18 cellular contexts compared by ENCODE assay signal in the genomic region with DNA sequence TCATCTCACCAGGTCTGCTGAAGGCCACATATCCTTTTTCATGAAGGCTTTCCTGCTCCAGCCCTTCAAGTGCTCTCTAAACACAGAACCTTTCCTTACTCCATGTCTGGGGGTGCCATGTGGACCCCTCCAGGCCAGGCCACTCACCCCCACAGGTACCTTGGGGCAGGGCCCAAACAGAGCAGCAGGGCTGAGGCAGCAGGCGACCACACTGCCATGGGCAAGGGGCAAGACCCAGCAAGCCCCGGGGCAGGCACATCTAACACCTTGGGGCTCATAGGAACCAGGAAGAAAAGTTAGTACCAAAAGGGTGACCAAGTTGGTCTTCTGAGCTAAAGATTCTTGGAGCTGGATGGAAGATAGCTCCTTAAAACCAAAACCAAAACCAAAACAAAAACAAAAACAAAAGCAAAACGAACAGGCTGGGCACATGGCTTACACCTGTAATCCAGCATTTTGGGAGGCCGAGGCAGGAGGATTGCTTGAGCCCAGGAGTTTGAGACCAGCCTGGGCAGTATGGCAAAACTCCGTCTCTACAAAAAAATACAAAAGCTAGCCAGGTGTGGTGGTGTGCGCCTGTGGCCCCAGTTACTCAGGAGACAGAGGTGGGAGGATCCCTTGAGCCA.
DNase-seq lines count a peak whose midpoint lies in the region; ATAC-seq, FAIRE-seq and TF ChIP-seq lines count a peak whose summit lies in the region.
"Had no signal": no experiment of that assay in that cellular context is flagged by ENCODE, and none has a peak within 500 bp of the region (broad histone marks: within the 10 kb centered on the region; RNA-seq: fewer than 3 reads in every experiment).

No MANE protein-coding gene starts in this region.

- TF ChIP-seq EP300 in HepG2 (IDR thresholded peaks at IDR 0.05; ENCODE audit: low read depth in 2 of 2, low read length in 2 of 2), result no peak
- no peak for TF ChIP-seq EP300 in HepG2 (CRISPR knock-in tag; IDR thresholded peaks at IDR 0.05; ENCODE audit: borderline replicate concordance)

- no peaks in the 10 kb centered on the region for H3K23me2 ChIP-seq in H9 (ENCODE audit: insufficient read length, low read depth, low read length, poor library complexity, severe bottlenecking)

- no peak for TF ChIP-seq POLR2A in HepG2 (IDR thresholded peaks at IDR 0.05; ENCODE audit: insufficient read depth in 1 of 2, low read depth in 2 of 2, low read length in 2 of 2)

- no TSS peak for BruUV-seq in HepG2 (replicated peaks; lab: Mats Ljungman, UMichigan)

- ATAC-seq in naive thymus-derived CD8-positive, alpha-beta T cell, result no peak
- ATAC-seq in HepG2, result no peak
- ATAC-seq: activated CD4-positive, alpha-beta T cell treated with anti-CD3 and anti-CD28 coated beads for 36 hours had no signal

- H3K4me1 ChIP-seq in H9 (ENCODE audit: insufficient read depth, low read length), result no peaks in the 10 kb centered on the region
- peaks cover 17% of the 10 kb centered on the region for H3K4me1 ChIP-seq in HepG2 (ENCODE audit: insufficient read depth, low read length)
- no peaks in the 10 kb centered on the region for H3K4me1 ChIP-seq in HAP-1
- H3K4me1 ChIP-seq: Caco-2 had no signal

- no peak overlapping the region for H3K4me3 Mint-ChIP-seq in T-helper 2 cell treated with Interferon-gamma antibody and Interleukin-4, amounts not matched to agents 5 μg/mL and 100 μg/mL, for 36 hours
- no peak overlapping the region for H3K4me3 Mint-ChIP-seq in H9
- H3K4me3 Mint-ChIP-seq in activated T-helper 2 cell treated with anti-CD3 and anti-CD28 coated beads, Interferon-gamma antibody, Interleukin-2, Interleukin-4, amounts not matched to agents 10 μg/mL and 5 μg/mL and 100 μg/mL, durations not matched to agents 14 hours and 24 hours and 36 hours (ENCODE audit: low read depth), result no peak overlapping the region
- H3K4me3 Mint-ChIP-seq in naive thymus-derived CD8-positive, alpha-beta T cell, result no peak overlapping the region
- H3K4me3 Mint-ChIP-seq: activated CD4-positive, alpha-beta T cell treated with anti-CD3 and anti-CD28 coated beads for 36 hours; brain had no signal

- H3K9me3 ChIP-seq in H9 (ENCODE audit: control insufficient read depth, low read depth, low read length) (no peaks in the 10 kb centered on the region), HepG2 (ENCODE audit: low read length) (no peaks in the 10 kb centered on the region), HAP-1 (no peaks in the 10 kb centered on the region)
- H3K9me3 ChIP-seq: Caco-2, left lung, right atrium auricular region, uterus had no signal

- H3K18ac ChIP-seq in H9 (ENCODE audit: insufficient read length, low read depth, low read length), result no peak overlapping the region

- H2BK15ac ChIP-seq in H9 (ENCODE audit: low read depth, low read length), result no peak overlapping the region

- H4K8ac ChIP-seq in H9 (replicated peaks; ENCODE audit: insufficient read length, low read depth, low read length), result no peak overlapping the region

- H3K27ac ChIP-seq in H9 (ENCODE audit: insufficient read length, low read depth, low read length) (no peak overlapping the region), HepG2 (ENCODE audit: extremely low read length, insufficient read depth, low read length) (no peak overlapping the region)
- H3K27ac ChIP-seq: 22Rv1, left lung, right atrium auricular region, uterus had no signal

- DNase-seq in T-helper 2 cell treated with Interferon-gamma antibody and Interleukin-4, amounts not matched to agents 5 μg/mL and 100 μg/mL, for 36 hours (ENCODE audit: low spot score), result no peak
- DNase-seq in T-helper 2 cell, result no peak
- DNase-seq in H9, result no peak
- DNase-seq in activated T-helper 2 cell treated with anti-CD3 and anti-CD28 coated beads, Interferon-gamma antibody, Interleukin-2, Interleukin-4, amounts not matched to agents 10 μg/mL and 5 μg/mL and 100 μg/mL, durations not matched to agents 14 hours and 24 hours and 36 hours (ENCODE audit: low spot score), result no peak
- DNase-seq in naive thymus-derived CD8-positive, alpha-beta T cell, result no peak
- no peak for DNase-seq in HepG2 (ENCODE audit: low spot score)
- DNase-seq in HAP-1 (ENCODE audit: low spot score in 2 of 2), result no peak
- DNase-seq in H4 (ENCODE audit: low spot score), result no peak
- DNase-seq: activated CD4-positive, alpha-beta T cell treated with anti-CD3 and anti-CD28 coated beads for 36 hours; Caco-2; left lung; NCI-H524 treated with DMSO at 0.1 percent for 48 hours; stimulated activated CD4-positive, alpha-beta T cell treated with anti-CD3 and anti-CD28 coated beads, Interleukin-12 subunit alpha, Interleukin-12 subunit beta, amount 100 ng/mL, for 4 hours; substantia nigra; uterus had no signal

- H3K79me2 ChIP-seq in H9 (ENCODE audit: insufficient read depth, low read length), result no peaks in the 10 kb centered on the region
- H3K79me2 ChIP-seq in HepG2 (ENCODE audit: insufficient read depth, low read length), result no peaks in the 10 kb centered on the region

- H3K27ac Mint-ChIP-seq in T-helper 2 cell treated with Interferon-gamma antibody and Interleukin-4, amounts not matched to agents 5 μg/mL and 100 μg/mL, for 36 hours, result peak overlapping the region; percentile 74
- peak overlapping the region in 2 of 3 experiments; percentile 84 to 88; a peak in 5 of 7 replicates for H3K27ac Mint-ChIP-seq in H9
- H3K27ac Mint-ChIP-seq in activated T-helper 2 cell treated with anti-CD3 and anti-CD28 coated beads, Interferon-gamma antibody, Interleukin-2, Interleukin-4, amounts not matched to agents 10 μg/mL and 5 μg/mL and 100 μg/mL, durations not matched to agents 14 hours and 24 hours and 36 hours, result peak overlapping the region; percentile 46
- peak overlapping the region in 6 of 10 donors; percentile 19 to 78 (median 30) for H3K27ac Mint-ChIP-seq in naive thymus-derived CD8-positive, alpha-beta T cell
- H3K27ac Mint-ChIP-seq: activated CD4-positive, alpha-beta T cell treated with anti-CD3 and anti-CD28 coated beads for 36 hours had no signal

- no peak overlapping the region for H2BK12ac ChIP-seq in H9 (ENCODE audit: insufficient read length, low read depth, low read length)

- TF ChIP-seq CTCF in H9 (conservative IDR thresholded peaks at IDR 0.05) (no peak), HepG2 (CRISPR knock-in tag; IDR thresholded peaks at IDR 0.05) (no peak)

- intact Hi-C loops in activated T-helper 2 cell treated with anti-CD3 and anti-CD28 coated beads, Interferon-gamma antibody, Interleukin-2, Interleukin-4, amounts not matched to agents 10 μg/mL and 5 μg/mL and 100 μg/mL, durations not matched to agents 14 hours and 24 hours and 36 hours (cut with micrococcal nuclease), result no loop called here
- intact Hi-C loops in HepG2 (cut with micrococcal nuclease; ENCODE audit: unreplicated experiment), result no loop called here

- H3K27me3 ChIP-seq in H9 (ENCODE audit: insufficient read depth, low read length), result no peaks in the 10 kb centered on the region
- H3K27me3 ChIP-seq in HepG2 (ENCODE audit: control insufficient read depth in 1 of 2, insufficient read depth in 2 of 2, low read length in 2 of 2), result no peaks in the 10 kb centered on the region; a peak in 1 of 5 replicates
- no peaks in the 10 kb centered on the region for H3K27me3 ChIP-seq in HAP-1 (ENCODE audit: low read depth)
- H3K27me3 ChIP-seq: left lung, right atrium auricular region, uterus had no signal

- H2BK120ac ChIP-seq in H9 (ENCODE audit: low read depth, low read length, poor library complexity, severe bottlenecking), result no peak overlapping the region

- no peaks in the 10 kb centered on the region for H3K27me3 Mint-ChIP-seq in T-helper 2 cell treated with Interferon-gamma antibody and Interleukin-4, amounts not matched to agents 5 μg/mL and 100 μg/mL, for 36 hours (ENCODE audit: low read depth)
- no peaks in the 10 kb centered on the region for H3K27me3 Mint-ChIP-seq in H9 (ENCODE audit: low read depth)
- no peaks in the 10 kb centered on the region for H3K27me3 Mint-ChIP-seq in activated T-helper 2 cell treated with anti-CD3 and anti-CD28 coated beads, Interferon-gamma antibody, Interleukin-2, Interleukin-4, amounts not matched to agents 10 μg/mL and 5 μg/mL and 100 μg/mL, durations not matched to agents 14 hours and 24 hours and 36 hours (ENCODE audit: low read depth)
- H3K27me3 Mint-ChIP-seq in naive thymus-derived CD8-positive, alpha-beta T cell, result no peaks in the 10 kb centered on the region
- H3K27me3 Mint-ChIP-seq: activated CD4-positive, alpha-beta T cell treated with anti-CD3 and anti-CD28 coated beads for 36 hours had no signal

- no peak overlapping the region for H4K91ac ChIP-seq in H9 (ENCODE audit: insufficient read length, low read depth, low read length)

- no peak overlapping the region for H3K56ac ChIP-seq in H9 (ENCODE audit: insufficient read length, low read depth, low read length)

- WGBS in H9 (ENCODE audit: extremely low coverage, insufficient read length, low lambda C conversion rate), result no CpG with 5 or more reads among the region's 6 CpGs
- WGBS in HepG2 (ENCODE audit: low lambda C conversion rate), result 88% methylated on average over 6 of the region's 6 CpGs

- H2AFZ ChIP-seq in H9 (ENCODE audit: low read length) (no peak overlapping the region), HepG2 (ENCODE audit: low read length) (no peak overlapping the region)

- H3K23ac ChIP-seq in H9 (ENCODE audit: insufficient read length, low read depth, low read length), result no peak overlapping the region

- no peak overlapping the region for H3K14ac ChIP-seq in H9 (ENCODE audit: insufficient read depth, low read length)

- CTCF ChIA-PET in HepG2 (lab: Yijun Ruan, JAX; ENCODE audit: low intra/inter-chr PET ratio, low total read pairs), result no interaction called here

- TF ChIP-seq RAD21 in HepG2 (CRISPR knock-in tag; IDR thresholded peaks at IDR 0.05), result no peak

- H3K4me2 ChIP-seq in H9 (ENCODE audit: insufficient read depth, insufficient read length, low read length), result no peak overlapping the region
- H3K4me2 ChIP-seq in HepG2 (ENCODE audit: low read depth, low read length), result no peak overlapping the region

- no peaks in the 10 kb centered on the region for H3K36me3 Mint-ChIP-seq in T-helper 2 cell treated with Interferon-gamma antibody and Interleukin-4, amounts not matched to agents 5 μg/mL and 100 μg/mL, for 36 hours (ENCODE audit: low read depth)
- H3K36me3 Mint-ChIP-seq in H9 (ENCODE audit: insufficient read depth in 1 of 3, low read depth in 3 of 3), result peaks cover 5 to 10% (median 8%) of the 10 kb centered on the region in 3 experiments; a peak in 6 of 7 replicates
- no peaks in the 10 kb centered on the region for H3K36me3 Mint-ChIP-seq in activated T-helper 2 cell treated with anti-CD3 and anti-CD28 coated beads, Interferon-gamma antibody, Interleukin-2, Interleukin-4, amounts not matched to agents 10 μg/mL and 5 μg/mL and 100 μg/mL, durations not matched to agents 14 hours and 24 hours and 36 hours (ENCODE audit: low read depth)
- peaks cover 0 to 22% (median 0%) of the 10 kb centered on the region in 3 donors for H3K36me3 Mint-ChIP-seq in naive thymus-derived CD8-positive, alpha-beta T cell
- H3K36me3 Mint-ChIP-seq: brain had no signal

- H3T11ph ChIP-seq in H9 (ENCODE audit: low read length), result no peak overlapping the region

- no peak overlapping the region for H2BK20ac ChIP-seq in H9 (ENCODE audit: low read depth, low read length, poor library complexity, severe bottlenecking)

- H3K9me3 Mint-ChIP-seq in T-helper 2 cell treated with Interferon-gamma antibody and Interleukin-4, amounts not matched to agents 5 μg/mL and 100 μg/mL, for 36 hours, result no peaks in the 10 kb centered on the region
- H3K9me3 Mint-ChIP-seq in H9, result no peaks in the 10 kb centered on the region
- H3K9me3 Mint-ChIP-seq in activated T-helper 2 cell treated with anti-CD3 and anti-CD28 coated beads, Interferon-gamma antibody, Interleukin-2, Interleukin-4, amounts not matched to agents 10 μg/mL and 5 μg/mL and 100 μg/mL, durations not matched to agents 14 hours and 24 hours and 36 hours, result no peaks in the 10 kb centered on the region
- no peaks in the 10 kb centered on the region for H3K9me3 Mint-ChIP-seq in naive thymus-derived CD8-positive, alpha-beta T cell
- H3K9me3 Mint-ChIP-seq: brain had no signal

- H4K5ac ChIP-seq in H9 (ENCODE audit: insufficient read length, low read depth, low read length), result no peak overlapping the region

- H3K4ac ChIP-seq in H9 (ENCODE audit: low read depth, low read length), result no peak overlapping the region

- H3K9ac ChIP-seq in H9 (ENCODE audit: extremely low read depth, insufficient read length, low read length) (no peak overlapping the region), HepG2 (ENCODE audit: insufficient read depth, low read depth, low read length) (no peak overlapping the region)

- in situ Hi-C loops in HepG2 (cut with HindIII; ENCODE audit: extremely low pct_ligation_motif_present, low pct_unique_long_range_greater_than_20kb) (no loop called here), HAP-1 (cut with MboI; ENCODE audit: low sequenced_read_pairs) (no loop called here)

- no peak overlapping the region for H2BK5ac ChIP-seq in H9 (ENCODE audit: insufficient read length, low read length)

- H4K20me1 ChIP-seq in H9 (ENCODE audit: control insufficient read depth, insufficient read depth, insufficient read length), result peaks cover 3% of the 10 kb centered on the region
- no peaks in the 10 kb centered on the region for H4K20me1 ChIP-seq in HepG2 (ENCODE audit: insufficient read depth, low read length)

- H2AK5ac ChIP-seq in H9 (ENCODE audit: insufficient read length, low read length), result no peak overlapping the region

- POLR2A ChIA-PET in naive thymus-derived CD8-positive, alpha-beta T cell (lab: Charles Lee), result no interaction called here
- POLR2A ChIA-PET in HepG2 (lab: Yijun Ruan, JAX), result no interaction called here

- H3K36me3 ChIP-seq in HepG2 (replicated peaks in 1 of 2; ENCODE audit: control insufficient read depth in 1 of 2, insufficient read depth in 2 of 2, low read length in 2 of 2), result peaks cover 0 to 3% of the 10 kb centered on the region in 2 experiments; a peak in 3 of 5 replicates
- no peaks in the 10 kb centered on the region; the same call in 1 of the 2 replicates for H3K36me3 ChIP-seq in HAP-1 (replicated peaks)
- H3K36me3 ChIP-seq: left lung, right atrium auricular region, uterus had no signal

- H3K79me1 ChIP-seq in H9 (ENCODE audit: insufficient read depth, low read depth, low read length, poor library complexity, severe bottlenecking), result peaks cover 6% of the 10 kb centered on the region

- no peak for FAIRE-seq in HepG2 (lab: Jason Lieb, UNC)

- peaks cover 5% of the 10 kb centered on the region for H3K4me1 Mint-ChIP-seq in T-helper 2 cell treated with Interferon-gamma antibody and Interleukin-4, amounts not matched to agents 5 μg/mL and 100 μg/mL, for 36 hours (ENCODE audit: low read depth)
- peaks cover 3 to 9% of the 10 kb centered on the region in 2 experiments for H3K4me1 Mint-ChIP-seq in H9
- H3K4me1 Mint-ChIP-seq in activated T-helper 2 cell treated with anti-CD3 and anti-CD28 coated beads, Interferon-gamma antibody, Interleukin-2, Interleukin-4, amounts not matched to agents 10 μg/mL and 5 μg/mL and 100 μg/mL, durations not matched to agents 14 hours and 24 hours and 36 hours (ENCODE audit: low read depth), result no peaks in the 10 kb centered on the region
- H3K4me1 Mint-ChIP-seq in naive thymus-derived CD8-positive, alpha-beta T cell, result peaks cover 9 to 59% (median 26%) of the 10 kb centered on the region in 4 donors

- H3K4me3 ChIP-seq in HepG2 (replicated peaks in 1 of 3; ENCODE audit: insufficient read depth in 1 of 3, low read depth in 2 of 3, low read length in 3 of 3) (no peak overlapping the region), HAP-1 (no peak overlapping the region)
- H3K4me3 ChIP-seq: left lung, right atrium auricular region, uterus had no signal

Comparison
In these comparisons a context has a peak if more than half of its experiments do, and no peak if none do; other contexts are left out.
1. H3K27ac Mint-ChIP-seq: peak in every context shown above with its lines; median percentile 86 in H9; 74 in T-helper 2 cell treated with Interferon-gamma antibody and Interleukin-4, amounts not matched to agents 5 μg/mL and 100 μg/mL, for 36 hours; 46 in activated T-helper 2 cell treated with anti-CD3 and anti-CD28 coated beads, Interferon-gamma antibody, Interleukin-2, Interleukin-4, amounts not matched to agents 10 μg/mL and 5 μg/mL and 100 μg/mL, durations not matched to agents 14 hours and 24 hours and 36 hours; 30 in naive thymus-derived CD8-positive, alpha-beta T cell.